ENCODE assay signal across 24 cellular contexts in the genomic region with DNA sequence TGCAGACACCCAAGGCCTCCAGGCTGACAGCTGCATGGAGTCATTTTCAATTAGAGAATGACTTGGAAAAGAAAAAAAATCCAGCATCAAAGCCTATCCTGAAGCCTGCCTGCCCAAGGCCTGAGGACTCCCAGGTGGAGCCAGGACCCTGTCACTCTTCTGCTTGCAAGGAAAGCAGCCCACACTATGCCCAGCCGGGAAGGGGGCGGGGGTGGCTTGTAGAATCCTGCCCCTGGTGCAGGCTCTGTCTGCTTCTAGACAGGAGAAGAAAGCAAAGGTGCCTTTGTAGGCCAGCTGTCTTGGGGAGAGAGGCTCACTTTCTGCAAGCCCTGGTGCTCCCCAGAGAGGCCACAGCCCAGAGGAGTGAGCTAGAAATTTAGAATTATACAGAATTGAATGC.
"Had no signal": no experiment of that assay in that cellular context is flagged by ENCODE, and none has a peak within 500 bp of the region (broad histone marks: within the 10 kb centered on the region; RNA-seq: fewer than 3 reads in every experiment).

No MANE protein-coding gene starts in this region.

- ATAC-seq: esophagus mucosa; foreskin keratinocyte; left cardiac atrium; naive thymus-derived CD8-positive, alpha-beta T cell; right lobe of liver; stimulated activated effector memory CD8-positive, alpha-beta T cell treated with anti-CD3 and anti-CD28 coated beads, Interleukin-12 subunit alpha, Interleukin-12 subunit beta, amount 100 ng/mL, for 72 hours; stimulated activated naive CD8-positive, alpha-beta T cell treated with anti-CD3 and anti-CD28 coated beads, Interleukin-15, amount 100 ng/mL, for 72 hours had no signal

- H3K4me1 ChIP-seq: foreskin keratinocyte, right lobe of liver had no signal

- H3K9me3 Mint-ChIP-seq: activated CD4-positive, alpha-beta memory T cell treated with anti-CD3 and anti-CD28 coated beads, Interleukin-2, amount 10 ng/mL, durations not matched to agents 7 days and 5 days; activated CD4-positive, alpha-beta T cell treated with anti-CD3 and anti-CD28 coated beads, Interleukin-2, amount 10 ng/mL, durations not matched to agents 7 days and 5 days; activated T-cell treated with anti-CD3 and anti-CD28 coated beads, Interleukin-2, amount 50 U/mL, for 24 hours; naive thymus-derived CD8-positive, alpha-beta T cell; stimulated activated effector memory CD8-positive, alpha-beta T cell treated with anti-CD3 and anti-CD28 coated beads, Interleukin-12 subunit alpha, Interleukin-12 subunit beta, amount 100 ng/mL, for 72 hours; stimulated activated naive CD8-positive, alpha-beta T cell treated with anti-CD3 and anti-CD28 coated beads, Interleukin-15, amount 100 ng/mL, for 72 hours; type B pancreatic cell had no signal

- H3K4me3 ChIP-seq: right lobe of liver, vagina had no signal

- H3K27me3 ChIP-seq: brain microvascular endothelial cell, right lobe of liver, vagina had no signal

- H3K9me3 ChIP-seq: right lobe of liver, vagina had no signal

- H3K36me3 Mint-ChIP-seq: naive thymus-derived CD8-positive, alpha-beta T cell; stimulated activated effector memory CD8-positive, alpha-beta T cell treated with anti-CD3 and anti-CD28 coated beads, Interleukin-12 subunit alpha, Interleukin-12 subunit beta, amount 100 ng/mL, for 72 hours had no signal

- H3K27ac Mint-ChIP-seq: activated CD4-positive, alpha-beta memory T cell treated with anti-CD3 and anti-CD28 coated beads, Interleukin-2, amount 10 ng/mL, durations not matched to agents 7 days and 5 days; activated CD4-positive, alpha-beta T cell treated with anti-CD3 and anti-CD28 coated beads, Interleukin-2, amount 10 ng/mL, durations not matched to agents 7 days and 5 days; activated T-cell treated with anti-CD3 and anti-CD28 coated beads, Interleukin-2, amount 50 U/mL, for 24 hours; naive thymus-derived CD8-positive, alpha-beta T cell; stimulated activated effector memory CD8-positive, alpha-beta T cell treated with anti-CD3 and anti-CD28 coated beads, Interleukin-12 subunit alpha, Interleukin-12 subunit beta, amount 100 ng/mL, for 72 hours; stimulated activated naive CD8-positive, alpha-beta T cell treated with anti-CD3 and anti-CD28 coated beads, Interleukin-15, amount 100 ng/mL, for 72 hours; type B pancreatic cell had no signal

- H3K27me3 Mint-ChIP-seq: activated CD4-positive, alpha-beta memory T cell treated with anti-CD3 and anti-CD28 coated beads, Interleukin-2, amount 10 ng/mL, durations not matched to agents 7 days and 5 days; activated CD4-positive, alpha-beta T cell treated with anti-CD3 and anti-CD28 coated beads, Interleukin-2, amount 10 ng/mL, durations not matched to agents 7 days and 5 days; stimulated activated naive CD8-positive, alpha-beta T cell treated with anti-CD3 and anti-CD28 coated beads, Interleukin-15, amount 100 ng/mL, for 72 hours had no signal

- DNase-seq: activated CD4-positive, alpha-beta memory T cell treated with anti-CD3 and anti-CD28 coated beads, Interleukin-2, amount 10 ng/mL, durations not matched to agents 7 days and 5 days; activated CD4-positive, alpha-beta T cell treated with anti-CD3 and anti-CD28 coated beads, Interleukin-2, amount 10 ng/mL, durations not matched to agents 7 days and 5 days; activated CD4-positive, CD25-positive, alpha-beta regulatory T cell treated with anti-CD3 and anti-CD28 coated beads, Interleukin-2, amount 50 U/mL, for 72 hours; activated CD8-positive, alpha-beta memory T cell treated with anti-CD3 and anti-CD28 coated beads, Interleukin-2, amount 50 U/mL, for 48 hours; activated gamma-delta T cell; activated naive CD4-positive, alpha-beta T cell treated with anti-CD3 and anti-CD28 coated beads, Interleukin-2, amount 50 U/mL, for 16 hours; activated T-cell treated with anti-CD3 and anti-CD28 coated beads, Interleukin-2, amount 50 U/mL, for 24 hours; amniotic stem cell; brain microvascular endothelial cell; cortex of kidney; foreskin keratinocyte; left cardiac atrium; mammary epithelial cell; midbrain; naive thymus-derived CD8-positive, alpha-beta T cell; right lobe of liver; stimulated activated CD4-positive, alpha-beta T cell treated with anti-CD3 and anti-CD28 coated beads, Interleukin-4, amount 100 ng/mL, for 24 hours; stimulated activated naive CD8-positive, alpha-beta T cell treated with anti-CD3 and anti-CD28 coated beads, Interleukin-15, amount 100 ng/mL, for 72 hours; substantia nigra had no signal

- H3K27ac ChIP-seq: brain microvascular endothelial cell, foreskin keratinocyte, right lobe of liver, vagina, VCaP had no signal

- H3K4me1 Mint-ChIP-seq: activated CD4-positive, alpha-beta memory T cell treated with anti-CD3 and anti-CD28 coated beads, Interleukin-2, amount 10 ng/mL, durations not matched to agents 7 days and 5 days; activated CD4-positive, alpha-beta T cell treated with anti-CD3 and anti-CD28 coated beads, Interleukin-2, amount 10 ng/mL, durations not matched to agents 7 days and 5 days; naive thymus-derived CD8-positive, alpha-beta T cell; stimulated activated effector memory CD8-positive, alpha-beta T cell treated with anti-CD3 and anti-CD28 coated beads, Interleukin-12 subunit alpha, Interleukin-12 subunit beta, amount 100 ng/mL, for 72 hours; stimulated activated naive CD8-positive, alpha-beta T cell treated with anti-CD3 and anti-CD28 coated beads, Interleukin-15, amount 100 ng/mL, for 72 hours had no signal

- H3K4me3 Mint-ChIP-seq: activated CD4-positive, alpha-beta memory T cell treated with anti-CD3 and anti-CD28 coated beads, Interleukin-2, amount 10 ng/mL, durations not matched to agents 7 days and 5 days; activated CD4-positive, alpha-beta T cell treated with anti-CD3 and anti-CD28 coated beads, Interleukin-2, amount 10 ng/mL, durations not matched to agents 7 days and 5 days; activated T-cell treated with anti-CD3 and anti-CD28 coated beads, Interleukin-2, amount 50 U/mL, for 24 hours; naive thymus-derived CD8-positive, alpha-beta T cell; stimulated activated effector memory CD8-positive, alpha-beta T cell treated with anti-CD3 and anti-CD28 coated beads, Interleukin-12 subunit alpha, Interleukin-12 subunit beta, amount 100 ng/mL, for 72 hours; stimulated activated naive CD8-positive, alpha-beta T cell treated with anti-CD3 and anti-CD28 coated beads, Interleukin-15, amount 100 ng/mL, for 72 hours; type B pancreatic cell had no signal

- H3K36me3 ChIP-seq: brain microvascular endothelial cell, right lobe of liver, vagina had no signal
